ENCODE assay signal across 13 cellular contexts in the genomic region with DNA sequence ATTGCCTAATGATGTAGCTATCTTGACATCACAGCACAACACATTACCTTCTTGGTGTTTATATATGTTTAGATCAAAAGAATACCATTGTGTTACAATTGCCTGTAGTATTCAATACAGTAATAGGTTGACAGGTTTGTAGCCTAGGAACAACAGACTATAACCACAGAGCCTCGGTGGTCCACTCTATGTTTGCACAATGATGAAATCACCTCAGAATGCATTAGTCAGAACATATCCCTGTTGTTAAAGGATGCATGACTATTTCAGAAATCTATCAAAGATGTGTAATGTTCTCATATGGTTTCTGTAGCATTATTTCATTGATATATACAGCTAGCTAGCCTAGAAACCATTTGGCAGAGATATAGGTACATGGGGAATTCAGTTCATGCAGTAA. TPM values are rescaled to one million over a fixed set of nuclear protein-coding genes. Genes with fewer than 3 reads are reported as not detected.
DNase-seq lines count a peak whose midpoint lies in the region; ATAC-seq, FAIRE-seq and TF ChIP-seq lines count a peak whose summit lies in the region.
"Had no signal": no experiment of that assay in that cellular context is flagged by ENCODE, and none has a peak within 500 bp of the region (broad histone marks: within the 10 kb centered on the region; RNA-seq: fewer than 3 reads in every experiment).

No MANE protein-coding gene starts in this region.

- TF ChIP-seq EP300 in A549 (IDR thresholded peaks at IDR 0.05): no peak

- H3K27me3 ChIP-seq in upper lobe of right lung: no peaks in the 10 kb centered on the region
- H3K27me3 ChIP-seq: transverse colon had no signal

- FAIRE-seq in A549 (lab: Jason Lieb, UNC): no peak
- peak; percentile 5 for FAIRE-seq in GM12891 (lab: Jason Lieb, UNC)

- H3K4me1 ChIP-seq in A549 (peaks cover 19% of the 10 kb centered on the region), upper lobe of right lung (no peaks in the 10 kb centered on the region)
- H3K4me1 ChIP-seq: transverse colon had no signal

- 0% methylated on average over 1 of the region's 1 CpG for WGBS in A549 (ENCODE audit: missing lambda C conversion rate)

- POLR2A ChIA-PET in A549 (lab: Yijun Ruan, JAX): no interaction called here

- CTCF ChIA-PET in A549 (lab: Yijun Ruan, JAX): interaction anchor here (0.8 to 2.1 kb wide), 2 partner anchors 9 to 12 kb away, joined by 3 to 16 read pairs; a partner anchor contains a TSS

- no peaks in the 10 kb centered on the region for H3K9me3 ChIP-seq in A549
- H3K9me3 ChIP-seq in upper lobe of right lung: no peaks in the 10 kb centered on the region
- H3K9me3 ChIP-seq: transverse colon had no signal

- DNase-seq in A549 (ENCODE audit: low read depth in 1 of 2, low spot score in 1 of 2) (peak; percentile 21 to 47), GM12891 (ENCODE audit: insufficient read length, low spot score) (no peak), SW480 (ENCODE audit: low spot score) (peak; percentile 53), fibroblast of the aortic adventitia (ENCODE audit: low read depth) (peak; percentile 43), DMS153 (lab: John Stamatoyannopoulos, UW) (no peak), T1000 (lab: John Stamatoyannopoulos, UW) (no peak), upper lobe of right lung (no peak)
- no peak for DNase-seq in stimulated activated naive CD4-positive, alpha-beta T cell (lab: John Stamatoyannopoulos, UW)
- DNase-seq: activated B cell treated with CpG ODN at 0.5 μM for 24 hours, NCI-H2171 treated with DMSO at 0.1 percent for 48 hours, RPMI8226, transverse colon had no signal

- H3K36me3 ChIP-seq in upper lobe of right lung: peaks cover 59% of the 10 kb centered on the region

- peak overlapping the region; percentile 7; the same call in 1 of the 3 replicates for H3K4me2 ChIP-seq in A549
- H3K4me2 ChIP-seq: GM23338 had no signal

- no peak for TF ChIP-seq RAD21 in A549 (conservative IDR thresholded peaks at IDR 0.05 in 1 of 2, IDR thresholded peaks at IDR 0.05 in 1 of 2)

- TF ChIP-seq CTCF in A549 (IDR thresholded peaks at IDR 0.05) (no peak), fibroblast of the aortic adventitia (IDR thresholded peaks at IDR 0.05; ENCODE audit: insufficient read depth, low read length) (no peak), upper lobe of right lung (IDR thresholded peaks at IDR 0.05) (no peak)

- H3K4me3 ChIP-seq in A549 (no peak overlapping the region), fibroblast of the aortic adventitia (ENCODE audit: low read depth, low read length) (no peak overlapping the region), upper lobe of right lung (no peak overlapping the region)
- H3K4me3 ChIP-seq: GM23338, transverse colon had no signal

- intact Hi-C loops in upper lobe of right lung (cut with DNase I): no loop called here

- ATAC-seq in A549: peak; percentile 87 to 90
- no peak for ATAC-seq in upper lobe of right lung
- ATAC-seq: GM23338 had no signal

- H3K27ac ChIP-seq in A549: no peak overlapping the region
- no peak overlapping the region for H3K27ac ChIP-seq in upper lobe of right lung
- H3K27ac ChIP-seq: transverse colon had no signal

- TF ChIP-seq POLR2A in A549 (IDR thresholded peaks at IDR 0.05; ENCODE audit: low read length): no peak
- no peak for TF ChIP-seq POLR2A in GM12891 (IDR thresholded peaks at IDR 0.05; ENCODE audit: low read depth, low read length)

TF ChIP-seq in A549, 52 proteins besides CTCF, POLR2A, EP300 and RAD21:
- peak in 1 of 2 experiments; percentile 53; a peak in 1 of 4 replicates for TF ChIP-seq CEBPB (IDR thresholded peaks at IDR 0.05)
- TF ChIP-seq, protein P1, sequence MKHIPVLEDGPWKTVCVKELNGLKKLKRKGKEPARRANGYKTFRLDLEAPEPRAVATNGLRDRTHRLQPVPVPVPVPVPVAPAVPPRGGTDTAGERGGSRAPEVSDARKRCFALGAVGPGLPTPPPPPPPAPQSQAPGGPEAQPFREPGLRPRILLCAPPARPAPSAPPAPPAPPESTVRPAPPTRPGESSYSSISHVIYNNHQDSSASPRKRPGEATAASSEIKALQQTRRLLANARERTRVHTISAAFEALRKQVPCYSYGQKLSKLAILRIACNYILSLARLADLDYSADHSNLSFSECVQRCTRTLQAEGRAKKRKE (CRISPR knock-in tag; IDR thresholded peaks at IDR 0.05; ENCODE audit: low read depth): no peak
- TF ChIP-seq FOSL2 (IDR thresholded peaks at IDR 0.05): no peak
- TF ChIP-seq FOSL2 (CRISPR knock-in tag; IDR thresholded peaks at IDR 0.05): peak; percentile 78
TF ChIP-seq in A549: peak in this region for 2.

TF ChIP-seq in GM12891, 5 proteins besides CTCF, POLR2A, EP300 and RAD21:
- TF ChIP-seq POLR2AphosphoS5 (IDR thresholded peaks at IDR 0.05; ENCODE audit: low read depth, low read length) (no peak), TAF1 (IDR thresholded peaks at IDR 0.05; ENCODE audit: low read depth, low read length) (no peak), SPI1 (IDR thresholded peaks at IDR 0.05; ENCODE audit: low read depth, low read length) (no peak), POU2F2 (IDR thresholded peaks at IDR 0.05; ENCODE audit: low read depth, low read length) (no peak), PAX5 (IDR thresholded peaks at IDR 0.05; ENCODE audit: insufficient read depth, low read length, severe bottlenecking) (no peak)

RNA-seq across cellular contexts. Expression of a gene that starts 8.9 kb away (rescaled TPM):
- 58.1 and 86.9 TPM in 2 replicates for polyA plus RNA-seq in A549 (2011; rRNA removed)
- polyA plus RNA-seq in A549 (2012; cell fraction: cytosol; rRNA removed): 36.9 and 46.4 TPM in 2 replicates
- polyA plus RNA-seq in A549 (2012; cell fraction: nucleus; rRNA removed): 8.3 and 14.7 TPM in 2 replicates
- polyA plus RNA-seq in A549 (2017; fragmentation: RNase III; extraction: RNeasy Plus Mini Kit Qiagen cat#74134 plus additional on column Dnase treatment): 97.6 to 112 TPM (median 105 TPM) in 3 replicates
- polyA minus RNA-seq in A549 (2011; rRNA and poly(A)+ RNA removed): 8.3 and 12.0 TPM in 2 replicates
- 79.1 TPM for polyA plus RNA-seq in GM12891 (2012; ENCODE audit: low read depth, missing spikeins)
- total RNA-seq in fibroblast of the aortic adventitia (ENCODE audit: low replicate concordance): 44.3 and 76.6 TPM in 2 replicates
- total RNA-seq in upper lobe of right lung: 34.7 TPM

RNA-seq across cellular contexts. Expression of a gene that starts 11.4 kb away (rescaled TPM):
- polyA plus RNA-seq in A549 (2011; rRNA removed) (21.1 and 23.1 TPM in 2 replicates), A549 (2017; fragmentation: RNase III; extraction: RNeasy Plus Mini Kit Qiagen cat#74134 plus additional on column Dnase treatment) (10.3 to 11.1 TPM (median 11.0 TPM) in 3 replicates)
- polyA plus RNA-seq in A549 (2012; cell fraction: cytosol; rRNA removed): 3.7 and 4.0 TPM in 2 replicates
- 4.3 and 6.0 TPM in 2 replicates for polyA plus RNA-seq in A549 (2012; cell fraction: nucleus; rRNA removed)
- polyA minus RNA-seq in A549 (2011; rRNA and poly(A)+ RNA removed): 21.6 and 23.6 TPM in 2 replicates
- 5.0 TPM for polyA plus RNA-seq in GM12891 (2012; ENCODE audit: low read depth, missing spikeins)
- total RNA-seq in fibroblast of the aortic adventitia (ENCODE audit: low replicate concordance) (29.2 and 45.5 TPM in 2 replicates), upper lobe of right lung (42.8 TPM)

RNA-seq across cellular contexts. Expression of a gene that starts 17.2 kb away (rescaled TPM):
- polyA plus RNA-seq in A549 (2011; rRNA removed) (129 and 253 TPM in 2 replicates), A549 (2017; fragmentation: RNase III; extraction: RNeasy Plus Mini Kit Qiagen cat#74134 plus additional on column Dnase treatment) (246 to 255 TPM (median 253 TPM) in 3 replicates)
- polyA plus RNA-seq in A549 (2012; cell fraction: cytosol; rRNA removed): 56.1 and 78.0 TPM in 2 replicates
- 29.5 and 55.5 TPM in 2 replicates for polyA plus RNA-seq in A549 (2012; cell fraction: nucleus; rRNA removed)
- polyA minus RNA-seq in A549 (2011; rRNA and poly(A)+ RNA removed): 17.1 and 28.3 TPM in 2 replicates
- polyA plus RNA-seq in GM12891 (2012; ENCODE audit: low read depth, missing spikeins): 86.9 TPM
- total RNA-seq in fibroblast of the aortic adventitia (ENCODE audit: low replicate concordance) (98.8 and 141 TPM in 2 replicates), upper lobe of right lung (70.7 TPM)

Comparison
In these comparisons a context has a peak if more than half of its experiments do, and no peak if none do; other contexts are left out.
1. DNase-seq: peak in A549 (2 of 2), SW480 (single experiment) and fibroblast of the aortic adventitia (single experiment); none in GM12891 (single experiment), stimulated activated naive CD4-positive, alpha-beta T cell (0 of 6), DMS153 (single experiment), T1000 (single experiment) and upper lobe of right lung (single experiment).